8 cellular contexts compared by ENCODE assay signal in genomic region chr3:93979850-93980677, GRCh38. TPM values are rescaled to one million over a fixed set of nuclear protein-coding genes. Genes with fewer than 3 reads are reported as not detected.
A peak's percentile ranks its signal among the peaks of the same experiment; 100 is the strongest.
DNase-seq lines count a peak whose midpoint lies in the region; ATAC-seq and TF ChIP-seq lines count a peak whose summit lies in the region.

Gene ARL13B (plus strand): TSS chr3:93980155. CDS start chr3:93980424, 269 bp downstream.

- H3K4me1 ChIP-seq in esophagus (ENCODE audit: control insufficient read depth in 2 of 2, insufficient read depth in 2 of 2, low read length in 1 of 2), result no peaks in the 10 kb centered on the region
- H3K4me1 ChIP-seq in mucosa of stomach (ENCODE audit: control insufficient read depth, insufficient read depth, low read length), result no peaks in the 10 kb centered on the region

- H3K4me3 ChIP-seq in esophagus (ENCODE audit: low read depth in 1 of 2, low read length in 2 of 2) (peak within 1 kb of the TSS; percentile 84 to 91), mucosa of stomach (ENCODE audit: low read length) (peak within 1 kb of the TSS; percentile 36)

- H3K27me3 ChIP-seq in esophagus (ENCODE audit: control insufficient read depth in 1 of 2, insufficient read depth in 2 of 2, low read length in 2 of 2) (no peaks in the 10 kb centered on the region), mucosa of stomach (ENCODE audit: control insufficient read depth, insufficient read depth, low read length) (no peaks in the 10 kb centered on the region)

- peak within 1 kb of the TSS; percentile 66 for H3K9ac ChIP-seq in mucosa of stomach (ENCODE audit: low read length)

- no peaks in the 10 kb centered on the region for H3K36me3 Mint-ChIP-seq in activated T-cell treated with anti-CD3 and anti-CD28 coated beads, Interleukin-2, amount 50 U/mL, for 4 hours (ENCODE audit: insufficient read depth)

- H3K9me3 Mint-ChIP-seq in activated T-cell treated with anti-CD3 and anti-CD28 coated beads, Interleukin-2, amount 50 U/mL, for 4 hours, result no peaks in the 10 kb centered on the region

- peak; percentile 98 for DNase-seq in DMS153 treated with DMSO at 0.1 percent for 48 hours (lab: John Stamatoyannopoulos, UW; ENCODE audit: unreplicated experiment)
- DNase-seq in KBM-7, result peak; percentile 97
- peak; percentile 90 for DNase-seq in activated T-cell treated with anti-CD3 and anti-CD28 coated beads, Interleukin-2, amount 50 U/mL, for 4 hours
- peak; percentile 84 to 88 for DNase-seq in stimulated activated CD8-positive, alpha-beta memory T cell treated with anti-CD3 and anti-CD28 coated beads, Interleukin-7, amount 100 ng/mL, for 1 hour (ENCODE audit: low read depth in 2 of 2)

- H3K4me1 Mint-ChIP-seq in activated T-cell treated with anti-CD3 and anti-CD28 coated beads, Interleukin-2, amount 50 U/mL, for 4 hours (ENCODE audit: low read depth), result peaks cover 21% of the 10 kb centered on the region

- no peaks in the 10 kb centered on the region for H3K27me3 Mint-ChIP-seq in activated T-cell treated with anti-CD3 and anti-CD28 coated beads, Interleukin-2, amount 50 U/mL, for 4 hours (ENCODE audit: low read depth)

- H3K36me3 ChIP-seq in esophagus (ENCODE audit: control insufficient read depth in 2 of 2, insufficient read depth in 2 of 2, low read length in 1 of 2) (no peaks in the 10 kb centered on the region), mucosa of stomach (ENCODE audit: control insufficient read depth, insufficient read depth, low read length) (no peaks in the 10 kb centered on the region)

- H3K27ac ChIP-seq in esophagus (ENCODE audit: low read depth in 2 of 2, low read length in 1 of 2), result peak within 1 kb of the TSS; percentile 92 to 93

- in situ Hi-C loops in KBM-7 (cut with MboI; ENCODE audit: low pct_unique_long_range_greater_than_20kb, low sequenced_read_pairs), result no loop called here

- H3K9me3 ChIP-seq in esophagus (ENCODE audit: control insufficient read depth in 2 of 2, insufficient read depth in 1 of 2, low read depth in 1 of 2, low read length in 1 of 2), result no peaks in the 10 kb centered on the region
- H3K9me3 ChIP-seq in mucosa of stomach (ENCODE audit: control insufficient read depth, low read length), result no peaks in the 10 kb centered on the region

- 0% methylated on average over 59 to 66 of the region's 66 CpGs for WGBS in esophagus, 2 donors

- H3K4me3 Mint-ChIP-seq in activated T-cell treated with anti-CD3 and anti-CD28 coated beads, Interleukin-2, amount 50 U/mL, for 4 hours, result peak within 1 kb of the TSS; percentile 90

- peak; percentile 100 for ATAC-seq in GM21717 (IDR thresholded peaks at IDR 0.05; ENCODE audit: unreplicated experiment)
- peak; percentile 100 for ATAC-seq in activated T-cell treated with anti-CD3 and anti-CD28 coated beads, Interleukin-2, amount 50 U/mL, for 4 hours

TF ChIP-seq in PFSK-1, 5 proteins besides CTCF, POLR2A, EP300 and RAD21:
- TF ChIP-seq POLR2AphosphoS5 (IDR thresholded peaks at IDR 0.05; ENCODE audit: low read depth, low read length) (peak; percentile 66; the same call in 1 of the 2 replicates), REST (IDR thresholded peaks at IDR 0.05; ENCODE audit: insufficient read depth in 1 of 2, low read depth in 2 of 2, low read length in 2 of 2) (no peak), FOXP2 (optimal IDR thresholded peaks at IDR 0.05; ENCODE audit: borderline replicate concordance, extremely low read depth, extremely low read length, insufficient read depth) (peak; percentile 26)

RNA-seq across cellular contexts. Expression of gene ARL13B, which starts in this region (rescaled TPM):
- polyA plus RNA-seq in PFSK-1 (2012; ENCODE audit: insufficient read length, low read depth), result 3.5 TPM
- total RNA-seq in activated T-cell treated with anti-CD3 and anti-CD28 coated beads, Interleukin-2, amount 50 U/mL, for 4 hours, result 10 to 100 TPM in 2 of 3 donors, 1 to 10 TPM in 1; 9.0 to 13.0 (median 11.6) TPM
- polyA plus RNA-seq in esophagus, result 1 to 10 TPM; 1.8 to 2.5 TPM

Comparison
In these comparisons a context has a peak if more than half of its experiments do, and no peak if none do; other contexts are left out.
1. Peak in every context shown above with its lines: DNase-seq, ATAC-seq, H3K4me3 ChIP-seq and H3K27ac ChIP-seq.